In genomic region chr12:65015850-65016249, GRCh38 we compare ENCODE assay signal across 18 cellular contexts.
"Had no signal": no experiment of that assay in that cellular context is flagged by ENCODE, and none has a peak within 500 bp of the region (broad histone marks: within the 10 kb centered on the region; RNA-seq: fewer than 3 reads in every experiment).

No MANE protein-coding gene starts in this region.

- H3K36me3 ChIP-seq: esophagus muscularis mucosa, gastrocnemius medialis, heart right ventricle, prostate gland, stomach, thoracic aorta, transverse colon had no signal

- H2AFZ ChIP-seq: parathyroid adenoma had no signal

- H3K79me2 ChIP-seq: parathyroid adenoma had no signal

- H3K27me3 ChIP-seq: esophagus muscularis mucosa, transverse colon had no signal

- H3K27ac ChIP-seq: dorsolateral prefrontal cortex, esophagus muscularis mucosa, gastrocnemius medialis, heart right ventricle, parathyroid adenoma, prostate gland, stomach, thoracic aorta, transverse colon had no signal

- H3K9me3 ChIP-seq: esophagus muscularis mucosa, gastrocnemius medialis, heart right ventricle, prostate gland, stomach, thoracic aorta, transverse colon had no signal

- H3K4me1 ChIP-seq: esophagus muscularis mucosa, gastrocnemius medialis, heart right ventricle, parathyroid adenoma, prostate gland, stomach had no signal

- H3K4me3 ChIP-seq: dorsolateral prefrontal cortex, esophagus muscularis mucosa, gastrocnemius medialis, heart right ventricle, prostate gland, stomach, thoracic aorta, transverse colon had no signal

- DNase-seq: cortex of kidney; dorsolateral prefrontal cortex; effector memory CD8-positive, alpha-beta T cell; gastrocnemius medialis; heart right ventricle; immature natural killer cell; mammary epithelial cell; naive B cell; nephron progenitor cell; retina; stimulated activated CD4-positive, alpha-beta T cell treated with anti-CD3 and anti-CD28 coated beads, Interleukin-2, amount 100 ng/mL, for 24 hours; stimulated activated naive CD4-positive, alpha-beta T cell; stomach; transverse colon had no signal
